Comparison of ENCODE assay signal across 23 cellular contexts in the genomic region with DNA sequence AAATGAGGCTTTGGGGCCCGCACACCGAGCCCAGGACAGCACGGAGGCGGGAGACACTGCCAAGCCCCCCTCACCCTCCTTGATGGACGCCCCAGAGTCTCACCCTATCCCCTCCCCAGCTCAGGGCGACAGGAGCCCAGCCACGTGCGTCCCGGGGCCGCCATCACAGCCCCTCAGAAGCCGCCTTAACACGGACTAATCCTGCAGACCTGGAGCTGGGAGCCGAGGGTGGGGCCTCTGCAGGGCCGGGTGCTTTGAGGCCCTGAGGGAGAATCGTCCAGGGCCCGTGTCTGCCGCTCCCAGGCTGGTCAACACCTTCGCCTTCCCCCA.
"Had no signal": no experiment of that assay in that cellular context is flagged by ENCODE, and none has a peak within 500 bp of the region (broad histone marks: within the 10 kb centered on the region; RNA-seq: fewer than 3 reads in every experiment).

No MANE protein-coding gene starts in this region.

- H3K4me1 ChIP-seq: foreskin keratinocyte, gastrocnemius medialis had no signal

- H3K4me3 ChIP-seq: colonic mucosa, coronary artery, dorsolateral prefrontal cortex, esophagus muscularis mucosa, esophagus squamous epithelium, gastrocnemius medialis, heart left ventricle, heart right ventricle had no signal

- DNase-seq: colonic mucosa; cortex of kidney; dermis blood vessel endothelial cell; dorsolateral prefrontal cortex; effector CD4-positive, alpha-beta T cell; effector CD8-positive, alpha-beta T cell; effector memory CD4-positive, alpha-beta T cell; effector memory CD8-positive, alpha-beta T cell; endodermal cell; erythroblast; esophagus squamous epithelium; foreskin fibroblast; foreskin keratinocyte; foreskin melanocyte; gastrocnemius medialis; glutamatergic neuron; head of caudate nucleus; heart left ventricle; heart right ventricle had no signal

- ATAC-seq: effector memory CD8-positive, alpha-beta T cell; esophagus mucosa; foreskin keratinocyte; gastrocnemius medialis; heart left ventricle; heart right ventricle had no signal

- H3K9me3 ChIP-seq: colonic mucosa, esophagus muscularis mucosa, esophagus squamous epithelium, gastrocnemius medialis, heart left ventricle, heart right ventricle had no signal

- H3K27ac ChIP-seq: colonic mucosa, coronary artery, dorsolateral prefrontal cortex, epithelial cell of prostate, esophagus muscularis mucosa, esophagus squamous epithelium, foreskin keratinocyte, gastrocnemius medialis, heart left ventricle, heart right ventricle had no signal

- H3K36me3 ChIP-seq: colonic mucosa, esophagus muscularis mucosa, esophagus squamous epithelium, gastrocnemius medialis, heart left ventricle, heart right ventricle had no signal
